12 cellular contexts compared by ENCODE assay signal in genomic region chr15:25136119-25136518, GRCh38.
DNase-seq lines count a peak whose midpoint lies in the region; ATAC-seq and TF ChIP-seq lines count a peak whose summit lies in the region.
"Had no signal": no experiment of that assay in that cellular context is flagged by ENCODE, and none has a peak within 500 bp of the region (broad histone marks: within the 10 kb centered on the region; RNA-seq: fewer than 3 reads in every experiment).

No MANE protein-coding gene starts in this region.

- H3K4me1 ChIP-seq in BE2C (no peaks in the 10 kb centered on the region), H9 (ENCODE audit: insufficient read depth, low read length) (no peaks in the 10 kb centered on the region)

- H3K36me3 Mint-ChIP-seq in H9 (ENCODE audit: insufficient read depth in 1 of 3, low read depth in 3 of 3), result peaks cover 2 to 13% (median 6%) of the 10 kb centered on the region in 3 experiments; a peak in 6 of 7 replicates
- H3K36me3 Mint-ChIP-seq in WTC11, result peaks cover 24% of the 10 kb centered on the region
- no peaks in the 10 kb centered on the region for H3K36me3 Mint-ChIP-seq in activated T-helper 2 cell treated with anti-CD3 and anti-CD28 coated beads, Interferon-gamma antibody, Interleukin-2, Interleukin-4, amounts not matched to agents 10 μg/mL and 5 μg/mL and 100 μg/mL, durations not matched to agents 14 hours and 24 hours and 36 hours (ENCODE audit: low read depth)

- H3K9me3 Mint-ChIP-seq in H9 (peaks cover 52 to 63% of the 10 kb centered on the region in 2 experiments), WTC11 (peaks cover 58% of the 10 kb centered on the region)
- peaks cover 68% of the 10 kb centered on the region for H3K9me3 Mint-ChIP-seq in activated T-helper 2 cell treated with anti-CD3 and anti-CD28 coated beads, Interferon-gamma antibody, Interleukin-2, Interleukin-4, amounts not matched to agents 10 μg/mL and 5 μg/mL and 100 μg/mL, durations not matched to agents 14 hours and 24 hours and 36 hours

- H3K36me3 ChIP-seq in BE2C, result no peaks in the 10 kb centered on the region

- peak; percentile 56 for ATAC-seq in WTC11
- no peak for ATAC-seq in HG02642 (IDR thresholded peaks at IDR 0.05; ENCODE audit: poor library complexity, unreplicated experiment)

- H3K14ac ChIP-seq in H9 (ENCODE audit: insufficient read depth, low read length), result no peak overlapping the region

- no peak overlapping the region for H2BK15ac ChIP-seq in H9 (ENCODE audit: low read depth, low read length)

- no peaks in the 10 kb centered on the region for H3K23me2 ChIP-seq in H9 (ENCODE audit: insufficient read length, low read depth, low read length, poor library complexity, severe bottlenecking)

- H3K27me3 Mint-ChIP-seq in H9 (ENCODE audit: low read depth) (peaks cover 7% of the 10 kb centered on the region), WTC11 (ENCODE audit: low read depth) (peaks cover 6% of the 10 kb centered on the region; the same call in 1 of the 2 replicates)
- H3K27me3 Mint-ChIP-seq in activated T-helper 2 cell treated with anti-CD3 and anti-CD28 coated beads, Interferon-gamma antibody, Interleukin-2, Interleukin-4, amounts not matched to agents 10 μg/mL and 5 μg/mL and 100 μg/mL, durations not matched to agents 14 hours and 24 hours and 36 hours (ENCODE audit: low read depth), result no peaks in the 10 kb centered on the region
- H3K27me3 Mint-ChIP-seq: activated naive CD8-positive, alpha-beta T cell treated with anti-CD3 and anti-CD28 coated beads, Interleukin-2, amount 10 ng/mL, durations not matched to agents 7 days and 5 days had no signal

- no peak overlapping the region for H3K4me3 Mint-ChIP-seq in H9
- H3K4me3 Mint-ChIP-seq in WTC11, result no peak overlapping the region
- no peak overlapping the region for H3K4me3 Mint-ChIP-seq in activated T-helper 2 cell treated with anti-CD3 and anti-CD28 coated beads, Interferon-gamma antibody, Interleukin-2, Interleukin-4, amounts not matched to agents 10 μg/mL and 5 μg/mL and 100 μg/mL, durations not matched to agents 14 hours and 24 hours and 36 hours (ENCODE audit: low read depth)
- H3K4me3 Mint-ChIP-seq: activated naive CD8-positive, alpha-beta T cell treated with anti-CD3 and anti-CD28 coated beads, Interleukin-2, amount 10 ng/mL, durations not matched to agents 7 days and 5 days had no signal

- no peak overlapping the region for H3K18ac ChIP-seq in H9 (ENCODE audit: insufficient read length, low read depth, low read length)

- H3K23ac ChIP-seq in H9 (ENCODE audit: insufficient read length, low read depth, low read length), result no peak overlapping the region

- H3K56ac ChIP-seq in H9 (ENCODE audit: insufficient read length, low read depth, low read length), result no peak overlapping the region

- H3K9me3 ChIP-seq in BE2C, result no peaks in the 10 kb centered on the region
- H3K9me3 ChIP-seq in H9 (ENCODE audit: control insufficient read depth, low read depth, low read length), result peaks cover 30% of the 10 kb centered on the region

- DNase-seq in BE2C (peak; percentile 15), H9 (no peak), WTC11 (ENCODE audit: low spot score) (no peak), left kidney (ENCODE audit: low read depth, low spot score) (peak; percentile 19), islet precursor cell (no peak), posterior vena cava (ENCODE audit: low spot score) (no peak)
- no peak for DNase-seq in activated T-helper 2 cell treated with anti-CD3 and anti-CD28 coated beads, Interferon-gamma antibody, Interleukin-2, Interleukin-4, amounts not matched to agents 10 μg/mL and 5 μg/mL and 100 μg/mL, durations not matched to agents 14 hours and 24 hours and 36 hours (ENCODE audit: low spot score)
- DNase-seq: activated naive CD8-positive, alpha-beta T cell treated with anti-CD3 and anti-CD28 coated beads, Interleukin-2, amount 10 ng/mL, durations not matched to agents 7 days and 5 days; hippocampal formation; T-helper 2 cell had no signal

- no peaks in the 10 kb centered on the region for H4K20me1 ChIP-seq in H9 (ENCODE audit: control insufficient read depth, insufficient read depth, insufficient read length)

- intact Hi-C loops in activated T-helper 2 cell treated with anti-CD3 and anti-CD28 coated beads, Interferon-gamma antibody, Interleukin-2, Interleukin-4, amounts not matched to agents 10 μg/mL and 5 μg/mL and 100 μg/mL, durations not matched to agents 14 hours and 24 hours and 36 hours (cut with micrococcal nuclease), result no loop called here
- intact Hi-C loops in posterior vena cava (cut with DNase I), result no loop called here

- no peak overlapping the region for H3K4me3 ChIP-seq in BE2C (ENCODE audit: low read depth, low read length)

- no peak overlapping the region for H3K9ac ChIP-seq in H9 (ENCODE audit: extremely low read depth, insufficient read length, low read length)
- H3K9ac ChIP-seq: KMS-11 had no signal

- peak overlapping the region in 1 of 3 experiments; percentile 55; a peak in 2 of 7 replicates for H3K27ac Mint-ChIP-seq in H9
- H3K27ac Mint-ChIP-seq in WTC11, result 0 out of 2 replicates have a peak overlapping the region, but pooled peaks have one; percentile 81
- H3K27ac Mint-ChIP-seq in activated T-helper 2 cell treated with anti-CD3 and anti-CD28 coated beads, Interferon-gamma antibody, Interleukin-2, Interleukin-4, amounts not matched to agents 10 μg/mL and 5 μg/mL and 100 μg/mL, durations not matched to agents 14 hours and 24 hours and 36 hours, result no peak overlapping the region
- H3K27ac Mint-ChIP-seq: activated naive CD8-positive, alpha-beta T cell treated with anti-CD3 and anti-CD28 coated beads, Interleukin-2, amount 10 ng/mL, durations not matched to agents 7 days and 5 days had no signal

- no peak overlapping the region for H2BK12ac ChIP-seq in H9 (ENCODE audit: insufficient read length, low read depth, low read length)

- WGBS in H9 (ENCODE audit: extremely low coverage, insufficient read length, low lambda C conversion rate), result no CpG with 5 or more reads among the region's 3 CpGs

- H4K5ac ChIP-seq in H9 (ENCODE audit: insufficient read length, low read depth, low read length), result no peak overlapping the region

- no peak overlapping the region for H3K4ac ChIP-seq in H9 (ENCODE audit: low read depth, low read length)

- H4K8ac ChIP-seq in H9 (replicated peaks; ENCODE audit: insufficient read length, low read depth, low read length), result no peak overlapping the region

- H3K27ac ChIP-seq in H9 (ENCODE audit: insufficient read length, low read depth, low read length), result no peak overlapping the region
- H3K27ac ChIP-seq: KMS-11 had no signal

- POLR2A ChIA-PET in WTC11 (lab: Charles Lee), result no interaction called here

- no peak overlapping the region for H4K91ac ChIP-seq in H9 (ENCODE audit: insufficient read length, low read depth, low read length)

- H2BK120ac ChIP-seq in H9 (ENCODE audit: low read depth, low read length, poor library complexity, severe bottlenecking), result no peak overlapping the region

- no peak overlapping the region for H3K4me2 ChIP-seq in H9 (ENCODE audit: insufficient read depth, insufficient read length, low read length)
- H3K4me2 ChIP-seq: KMS-11 had no signal

- TF ChIP-seq CTCF in BE2C (IDR thresholded peaks at IDR 0.05; ENCODE audit: low read depth, low read length) (peak; percentile 57), H9 (conservative IDR thresholded peaks at IDR 0.05) (peak; percentile 64), WTC11 (IDR thresholded peaks at IDR 0.05) (peak; percentile 22; the same call in 1 of the 2 replicates)

- H3K4me1 Mint-ChIP-seq in H9, result peaks cover 0 to 2% of the 10 kb centered on the region in 2 experiments; a peak in 1 of 4 replicates
- H3K4me1 Mint-ChIP-seq in WTC11, result peaks cover 10% of the 10 kb centered on the region; the same call in 1 of the 2 replicates
- H3K4me1 Mint-ChIP-seq in activated T-helper 2 cell treated with anti-CD3 and anti-CD28 coated beads, Interferon-gamma antibody, Interleukin-2, Interleukin-4, amounts not matched to agents 10 μg/mL and 5 μg/mL and 100 μg/mL, durations not matched to agents 14 hours and 24 hours and 36 hours (ENCODE audit: low read depth), result no peaks in the 10 kb centered on the region
- H3K4me1 Mint-ChIP-seq: activated naive CD8-positive, alpha-beta T cell treated with anti-CD3 and anti-CD28 coated beads, Interleukin-2, amount 10 ng/mL, durations not matched to agents 7 days and 5 days had no signal

- H2BK20ac ChIP-seq in H9 (ENCODE audit: low read depth, low read length, poor library complexity, severe bottlenecking), result no peak overlapping the region

- H2AK5ac ChIP-seq in H9 (ENCODE audit: insufficient read length, low read length), result no peak overlapping the region

- no peaks in the 10 kb centered on the region for H3K79me1 ChIP-seq in H9 (ENCODE audit: insufficient read depth, low read depth, low read length, poor library complexity, severe bottlenecking)

- H3K27me3 ChIP-seq in BE2C, result no peaks in the 10 kb centered on the region
- H3K27me3 ChIP-seq in H9 (ENCODE audit: insufficient read depth, low read length), result no peaks in the 10 kb centered on the region

- H3K79me2 ChIP-seq in H9 (ENCODE audit: insufficient read depth, low read length), result no peaks in the 10 kb centered on the region

- CTCF ChIA-PET in WTC11 (lab: Charles Lee), result interaction anchor here (1.2 kb wide), 1 partner anchor 363 kb away, joined by 3 read pairs; no protein-coding TSS in a partner anchor

- H2BK5ac ChIP-seq in H9 (ENCODE audit: insufficient read length, low read length), result no peak overlapping the region

- no peak overlapping the region for H2AFZ ChIP-seq in H9 (ENCODE audit: low read length)

- H3T11ph ChIP-seq in H9 (ENCODE audit: low read length), result no peak overlapping the region

Comparison
In these comparisons a context has a peak if more than half of its experiments do, and no peak if none do; other contexts are left out.
1. DNase-seq: peak in BE2C (single experiment) and left kidney (single experiment); none in H9 (single experiment), WTC11 (single experiment), islet precursor cell (single experiment), activated T-helper 2 cell treated with anti-CD3 and anti-CD28 coated beads, Interferon-gamma antibody, Interleukin-2, Interleukin-4, amounts not matched to agents 10 μg/mL and 5 μg/mL and 100 μg/mL, durations not matched to agents 14 hours and 24 hours and 36 hours (single experiment) and posterior vena cava (single experiment).
2. Peak in every context shown above with its lines, with median percentiles within 50 percentile points of each other: CTCF ChIP-seq.